In the genomic region with DNA sequence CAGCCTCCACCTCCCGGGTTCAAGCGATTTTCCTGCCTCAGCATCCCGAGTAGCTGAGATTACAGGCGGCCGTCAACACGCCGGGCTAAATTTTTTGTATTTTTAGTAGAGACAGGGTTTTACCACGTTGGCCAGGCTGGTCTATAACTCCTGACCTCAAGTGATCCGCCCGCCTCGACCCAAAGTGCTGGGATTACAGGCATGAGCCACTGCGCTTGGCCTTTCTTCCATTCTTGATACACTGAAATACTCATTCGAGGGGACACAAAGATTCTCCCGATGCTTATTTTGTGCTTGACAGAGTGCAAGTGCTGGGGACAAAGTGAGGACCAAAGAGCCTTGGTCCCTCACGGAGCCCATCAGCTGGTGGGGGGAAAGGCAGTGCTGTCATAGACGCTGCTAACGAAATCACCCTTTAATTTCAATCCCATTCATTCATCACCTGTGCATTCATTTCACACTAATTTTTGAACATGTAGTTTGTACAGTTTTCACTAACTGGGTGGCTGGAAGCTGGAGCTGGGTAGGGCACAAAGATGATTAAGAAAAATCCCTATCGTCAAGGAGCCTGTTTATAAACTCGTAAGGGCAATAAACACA, we compare ENCODE assay signal across 8 cellular contexts. TPM values are rescaled to one million over a fixed set of nuclear protein-coding genes. Genes with fewer than 3 reads are reported as not detected.
A peak's percentile ranks its signal among the peaks of the same experiment; 100 is the strongest.
DNase-seq lines count a peak whose midpoint lies in the region; ATAC-seq and TF ChIP-seq lines count a peak whose summit lies in the region.

No MANE protein-coding gene starts in this region.

- H3K27me3 ChIP-seq in dorsolateral prefrontal cortex: no peaks in the 10 kb centered on the region

- H3K4me3 Mint-ChIP-seq in nephron progenitor cell: peak overlapping the region; percentile 91

- intact Hi-C loops in dorsolateral prefrontal cortex (cut with DNase I): loop anchor here (1.0 to 2.0 kb wide), 3 partner anchors 20 to 63 kb away; a partner anchor contains a TSS

- peaks cover 36% of the 10 kb centered on the region for H3K27me3 Mint-ChIP-seq in nephron progenitor cell (ENCODE audit: low read depth, poor library complexity)

- H3K4me3 ChIP-seq in LNCaP clone FGC (ENCODE audit: low read depth, low read length) (peak overlapping the region; percentile 96), dorsolateral prefrontal cortex (peak overlapping the region; percentile 57 to 95 (median 84))

- no peaks in the 10 kb centered on the region for H3K9me3 Mint-ChIP-seq in nephron progenitor cell

- TF ChIP-seq CTCF in C4-2B (conservative IDR thresholded peaks at IDR 0.05): no peak
- TF ChIP-seq CTCF in LNCaP clone FGC (IDR thresholded peaks at IDR 0.05; ENCODE audit: control insufficient read depth, extremely low read depth, insufficient read depth): no peak
- no peak for TF ChIP-seq CTCF in dorsolateral prefrontal cortex (IDR thresholded peaks at IDR 0.05 in 54 of 56, conservative IDR thresholded peaks at IDR 0.05 in 2 of 56; ENCODE audit: low read depth in 1 of 56, partially characterized antibody in 56 of 56)
- TF ChIP-seq CTCF in nephron progenitor cell (IDR thresholded peaks at IDR 0.05): no peak
- no peak for TF ChIP-seq CTCF in omental fat pad (IDR thresholded peaks at IDR 0.05)

- no peak overlapping the region for H3K27ac Mint-ChIP-seq in nephron progenitor cell

- H3K27ac ChIP-seq in C4-2B (peak overlapping the region; percentile 83; the same call in 1 of the 2 replicates), dorsolateral prefrontal cortex (peak overlapping the region in 52 of 59 donors; percentile 76 to 99 (median 93))

- H3K4me1 Mint-ChIP-seq in nephron progenitor cell: peaks cover 28% of the 10 kb centered on the region

- H3K36me3 Mint-ChIP-seq in nephron progenitor cell (ENCODE audit: low read depth): peaks cover 28% of the 10 kb centered on the region

- DNase-seq in LNCaP clone FGC (ENCODE audit: low read depth): no peak
- DNase-seq in dorsolateral prefrontal cortex: peak in 3 of 10 donors; percentile 14 to 42 (median 36)
- DNase-seq in nephron progenitor cell: no peak
- DNase-seq in NCI-H1105 treated with DMSO at 0.1 percent for 48 hours (lab: John Stamatoyannopoulos, UW): no peak
- no peak for DNase-seq in DMS79 treated with DMSO at 0.1 percent for 48 hours (lab: John Stamatoyannopoulos, UW)
- DNase-seq in omental fat pad (ENCODE audit: low spot score): no peak

- ATAC-seq in GM19463 (IDR thresholded peaks at IDR 0.05; ENCODE audit: unreplicated experiment) (no peak), omental fat pad (ENCODE audit: low FRiP score) (no peak)

RNA-seq across cellular contexts. Expression of a gene that starts 0.6 kb away (rescaled TPM):
- total RNA-seq in dorsolateral prefrontal cortex (10 to 100 TPM; 23.1 to 48.5 (median 32.7) TPM), omental fat pad (10 to 100 TPM; 16.6 to 36.7 (median 24.2) TPM)
